22 cellular contexts compared by ENCODE assay signal in genomic region chr10:68796609-68797008, GRCh38. TPM values are rescaled to one million over a fixed set of nuclear protein-coding genes. Genes with fewer than 3 reads are reported as not detected.
DNase-seq lines count a peak whose midpoint lies in the region; ATAC-seq and TF ChIP-seq lines count a peak whose summit lies in the region.
"Had no signal": no experiment of that assay in that cellular context is flagged by ENCODE, and none has a peak within 500 bp of the region (broad histone marks: within the 10 kb centered on the region; RNA-seq: fewer than 3 reads in every experiment).

No MANE protein-coding gene starts in this region.

- no peak overlapping the region for H3K4me3 ChIP-seq in foreskin fibroblast (ENCODE audit: low read depth in 1 of 2, low read length in 2 of 2)
- H3K4me3 ChIP-seq: body of pancreas, PC-9, SJSA1, thyroid gland had no signal

- POLR2A ChIA-PET in WTC11 (lab: Charles Lee) = no interaction called here

- intact Hi-C loops in sciatic nerve (cut with DNase I) = no loop called here

- CTCF ChIA-PET in WTC11 (lab: Charles Lee) = no interaction called here

- no peak overlapping the region for H3K4me3 Mint-ChIP-seq in T-helper 1 cell treated with Interleukin-12 subunit alpha and Interleukin-12 subunit beta and Interleukin-4 antibody, amounts not matched to agents 30 μg/mL and 1 μg/mL, for 36 hours
- H3K4me3 Mint-ChIP-seq in WTC11 (no peak overlapping the region), type B pancreatic cell (no peak overlapping the region)
- H3K4me3 Mint-ChIP-seq: activated naive CD8-positive, alpha-beta T cell; B cell; stimulated activated memory B cell treated with anti-CD40 and anti-IgM and Interleukin-4, amounts not matched to agents 10 μg/mL and 1 μg/mL and 100 μg/mL, for 72 hours had no signal

- peak overlapping the region; percentile 11 for H3K27ac Mint-ChIP-seq in T-helper 1 cell treated with Interleukin-12 subunit alpha and Interleukin-12 subunit beta and Interleukin-4 antibody, amounts not matched to agents 30 μg/mL and 1 μg/mL, for 36 hours
- peak overlapping the region; percentile 9; the same call in 1 of the 2 replicates for H3K27ac Mint-ChIP-seq in WTC11
- H3K27ac Mint-ChIP-seq in type B pancreatic cell = peak overlapping the region; percentile 41
- H3K27ac Mint-ChIP-seq: activated naive CD8-positive, alpha-beta T cell; B cell; stimulated activated memory B cell treated with anti-CD40 and anti-IgM and Interleukin-4, amounts not matched to agents 10 μg/mL and 1 μg/mL and 100 μg/mL, for 72 hours had no signal

- DNase-seq in T-helper 1 cell (no peak), WTC11 (ENCODE audit: low spot score) (no peak), foreskin fibroblast (peak; percentile 10 to 50), type B pancreatic cell (ENCODE audit: extremely low spot score, unreplicated experiment) (no peak), NCI-H1105 (lab: John Stamatoyannopoulos, UW) (no peak), sciatic nerve (ENCODE audit: low spot score) (no peak)
- DNase-seq: body of pancreas; Caco-2; DND-41; effector memory CD4-positive, alpha-beta T cell; left ventricle myocardium superior; NCI-H1092 treated with DMSO at 0.1 percent for 48 hours; NCI-H2081; PC-9; stimulated activated CD4-positive, alpha-beta T cell treated with anti-CD3 and anti-CD28 coated beads, Interleukin-1b, Interleukin-23, amount 100 ng/mL, for 48 hours; thyroid gland had no signal

- H3K9me3 Mint-ChIP-seq in T-helper 1 cell treated with Interleukin-12 subunit alpha and Interleukin-12 subunit beta and Interleukin-4 antibody, amounts not matched to agents 30 μg/mL and 1 μg/mL, for 36 hours = no peaks in the 10 kb centered on the region
- H3K9me3 Mint-ChIP-seq in WTC11 = no peaks in the 10 kb centered on the region
- no peaks in the 10 kb centered on the region for H3K9me3 Mint-ChIP-seq in type B pancreatic cell
- H3K9me3 Mint-ChIP-seq: stimulated activated memory B cell treated with anti-CD40 and anti-IgM and Interleukin-4, amounts not matched to agents 10 μg/mL and 1 μg/mL and 100 μg/mL, for 72 hours had no signal

- TF ChIP-seq CTCF in WTC11 (IDR thresholded peaks at IDR 0.05) = no peak
- TF ChIP-seq CTCF in foreskin fibroblast (IDR thresholded peaks at IDR 0.05; ENCODE audit: low read depth, low read length) = no peak
- TF ChIP-seq CTCF in type B pancreatic cell (conservative IDR thresholded peaks at IDR 0.05) = no peak

- H3K27me3 Mint-ChIP-seq in T-helper 1 cell treated with Interleukin-12 subunit alpha and Interleukin-12 subunit beta and Interleukin-4 antibody, amounts not matched to agents 30 μg/mL and 1 μg/mL, for 36 hours (ENCODE audit: low read depth) = no peaks in the 10 kb centered on the region
- H3K27me3 Mint-ChIP-seq in WTC11 (ENCODE audit: low read depth) (no peaks in the 10 kb centered on the region), type B pancreatic cell (no peaks in the 10 kb centered on the region)
- H3K27me3 Mint-ChIP-seq: activated naive CD8-positive, alpha-beta T cell; B cell; stimulated activated memory B cell treated with anti-CD40 and anti-IgM and Interleukin-4, amounts not matched to agents 10 μg/mL and 1 μg/mL and 100 μg/mL, for 72 hours had no signal

- H3K4me1 Mint-ChIP-seq in T-helper 1 cell treated with Interleukin-12 subunit alpha and Interleukin-12 subunit beta and Interleukin-4 antibody, amounts not matched to agents 30 μg/mL and 1 μg/mL, for 36 hours (ENCODE audit: low read depth) = no peaks in the 10 kb centered on the region
- H3K4me1 Mint-ChIP-seq in WTC11 (no peaks in the 10 kb centered on the region), type B pancreatic cell (ENCODE audit: unreplicated experiment) (no peaks in the 10 kb centered on the region)
- H3K4me1 Mint-ChIP-seq: B cell; stimulated activated memory B cell treated with anti-CD40 and anti-IgM and Interleukin-4, amounts not matched to agents 10 μg/mL and 1 μg/mL and 100 μg/mL, for 72 hours had no signal

- H3K36me3 Mint-ChIP-seq in T-helper 1 cell treated with Interleukin-12 subunit alpha and Interleukin-12 subunit beta and Interleukin-4 antibody, amounts not matched to agents 30 μg/mL and 1 μg/mL, for 36 hours (ENCODE audit: low read depth) = peaks cover 9% of the 10 kb centered on the region
- H3K36me3 Mint-ChIP-seq in WTC11 (peaks cover 23% of the 10 kb centered on the region), type B pancreatic cell (peaks cover 9% of the 10 kb centered on the region)

- ATAC-seq in WTC11 = no peak
- ATAC-seq in GM21528 (IDR thresholded peaks at IDR 0.05; ENCODE audit: low FRiP score, unreplicated experiment) = no peak
- ATAC-seq in sciatic nerve = no peak
- ATAC-seq: body of pancreas; left ventricle myocardium superior; stimulated activated memory B cell treated with anti-CD40 and anti-IgM and Interleukin-4, amounts not matched to agents 10 μg/mL and 1 μg/mL and 100 μg/mL, for 72 hours had no signal

TF ChIP-seq in WTC11, 78 proteins besides CTCF, POLR2A, EP300 and RAD21:
- no peak for TF ChIP-seq RELA (CRISPR knock-in tag; IDR thresholded peaks at IDR 0.05; ENCODE audit: borderline replicate concordance)
- TF ChIP-seq CREB1 (CRISPR knock-in tag; IDR thresholded peaks at IDR 0.05) = no peak
- TF ChIP-seq KAT7 (CRISPR knock-in tag; IDR thresholded peaks at IDR 0.05; ENCODE audit: borderline replicate concordance) = no peak
- TF ChIP-seq NFYB (CRISPR knock-in tag; conservative IDR thresholded peaks at IDR 0.05; ENCODE audit: low read depth) = no peak

RNA-seq across cellular contexts. Expression of gene STOX1, which starts 30.7 kb away (rescaled TPM):
- total RNA-seq in WTC11 (2021) (1.6 to 1.9 TPM (median 1.6 TPM) in 3 replicates), type B pancreatic cell (ENCODE audit: low replicate concordance) (2.8 and 4.0 TPM in 2 replicates), sciatic nerve (0.27 TPM)

Comparison
In these comparisons a context has a peak if more than half of its experiments do, and no peak if none do; other contexts are left out.
1. DNase-seq: peak in foreskin fibroblast (2 of 2); none in T-helper 1 cell (0 of 5), WTC11 (single experiment), type B pancreatic cell (single experiment), NCI-H1105 (single experiment) and sciatic nerve (single experiment).
2. Peak in every context shown above with its lines, with median percentiles within 50 percentile points of each other: H3K27ac Mint-ChIP-seq.